ENCODE assay signal across 1 cellular context in the genomic region with DNA sequence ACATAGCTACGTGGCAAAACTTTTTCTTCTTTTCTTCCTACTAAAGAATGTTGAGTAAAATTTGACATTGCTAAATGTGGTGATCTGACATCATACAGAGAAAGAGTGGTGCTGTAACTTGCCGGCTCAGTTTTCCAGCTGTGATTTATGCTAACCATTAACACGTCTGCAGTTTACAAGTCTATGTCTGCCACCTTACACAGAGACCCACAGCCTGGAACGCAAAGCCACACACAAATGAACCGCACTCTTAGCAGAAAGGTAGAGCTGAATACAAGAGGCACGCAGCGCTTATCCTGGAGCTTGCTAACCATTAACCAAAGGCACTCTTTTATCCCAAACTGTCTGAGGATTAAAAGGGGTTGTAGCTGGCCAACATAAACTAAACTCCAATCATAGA.
TF ChIP-seq lines count a peak whose summit lies in the region.

No MANE protein-coding gene starts in this region.

TF ChIP-seq in HepG2, 621 proteins besides CTCF, POLR2A, EP300 and RAD21 (continued from another document and continues in another):
- TF ChIP-seq ZBTB39 (CRISPR knock-in tag; IDR thresholded peaks at IDR 0.05), result no peak
- TF ChIP-seq KLF15 (CRISPR knock-in tag; IDR thresholded peaks at IDR 0.05; ENCODE audit: borderline replicate concordance), result no peak
- TF ChIP-seq ZFY (CRISPR knock-in tag; IDR thresholded peaks at IDR 0.05), result no peak
- TF ChIP-seq NFIC (IDR thresholded peaks at IDR 0.05; ENCODE audit: low read length), result no peak
- TF ChIP-seq, protein P1, sequence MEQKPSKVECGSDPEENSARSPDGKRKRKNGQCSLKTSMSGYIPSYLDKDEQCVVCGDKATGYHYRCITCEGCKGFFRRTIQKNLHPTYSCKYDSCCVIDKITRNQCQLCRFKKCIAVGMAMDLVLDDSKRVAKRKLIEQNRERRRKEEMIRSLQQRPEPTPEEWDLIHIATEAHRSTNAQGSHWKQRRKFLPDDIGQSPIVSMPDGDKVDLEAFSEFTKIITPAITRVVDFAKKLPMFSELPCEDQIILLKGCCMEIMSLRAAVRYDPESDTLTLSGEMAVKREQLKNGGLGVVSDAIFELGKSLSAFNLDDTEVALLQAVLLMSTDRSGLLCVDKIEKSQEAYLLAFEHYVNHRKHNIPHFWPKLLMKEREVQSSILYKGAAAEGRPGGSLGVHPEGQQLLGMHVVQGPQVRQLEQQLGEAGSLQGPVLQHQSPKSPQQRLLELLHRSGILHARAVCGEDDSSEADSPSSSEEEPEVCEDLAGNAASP (CRISPR knock-in tag; IDR thresholded peaks at IDR 0.05; ENCODE audit: borderline replicate concordance), result 0 out of 2 replicates have a peak, but pooled peaks have one; percentile 45
- no peak for TF ChIP-seq NFE2 (CRISPR knock-in tag; IDR thresholded peaks at IDR 0.05)
- no peak for TF ChIP-seq ZNF207 (IDR thresholded peaks at IDR 0.05; ENCODE audit: borderline replicate concordance)
- no peak for TF ChIP-seq THAP7 (CRISPR knock-in tag; IDR thresholded peaks at IDR 0.05)
- TF ChIP-seq HDAC2 (CRISPR knock-in tag; IDR thresholded peaks at IDR 0.05), result peak; percentile 75; the same call in 1 of the 2 replicates
- TF ChIP-seq, protein P2, sequence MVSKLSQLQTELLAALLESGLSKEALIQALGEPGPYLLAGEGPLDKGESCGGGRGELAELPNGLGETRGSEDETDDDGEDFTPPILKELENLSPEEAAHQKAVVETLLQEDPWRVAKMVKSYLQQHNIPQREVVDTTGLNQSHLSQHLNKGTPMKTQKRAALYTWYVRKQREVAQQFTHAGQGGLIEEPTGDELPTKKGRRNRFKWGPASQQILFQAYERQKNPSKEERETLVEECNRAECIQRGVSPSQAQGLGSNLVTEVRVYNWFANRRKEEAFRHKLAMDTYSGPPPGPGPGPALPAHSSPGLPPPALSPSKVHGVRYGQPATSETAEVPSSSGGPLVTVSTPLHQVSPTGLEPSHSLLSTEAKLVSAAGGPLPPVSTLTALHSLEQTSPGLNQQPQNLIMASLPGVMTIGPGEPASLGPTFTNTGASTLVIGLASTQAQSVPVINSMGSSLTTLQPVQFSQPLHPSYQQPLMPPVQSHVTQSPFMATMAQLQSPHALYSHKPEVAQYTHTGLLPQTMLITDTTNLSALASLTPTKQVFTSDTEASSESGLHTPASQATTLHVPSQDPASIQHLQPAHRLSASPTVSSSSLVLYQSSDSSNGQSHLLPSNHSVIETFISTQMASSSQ (IDR thresholded peaks at IDR 0.05; ENCODE audit: low read depth), result peak; percentile 92
- TF ChIP-seq, protein P2 (CRISPR knock-in tag; IDR thresholded peaks at IDR 0.05; ENCODE audit: borderline replicate concordance), result peak; percentile 92
- no peak for TF ChIP-seq TFE3 (CRISPR knock-in tag; IDR thresholded peaks at IDR 0.05)
- no peak for TF ChIP-seq ZNF629 (CRISPR knock-in tag; conservative IDR thresholded peaks at IDR 0.05)
- no peak for TF ChIP-seq MTA1 (CRISPR knock-in tag; IDR thresholded peaks at IDR 0.05; ENCODE audit: borderline replicate concordance)
- TF ChIP-seq NAIF1 (CRISPR knock-in tag; IDR thresholded peaks at IDR 0.05; ENCODE audit: borderline replicate concordance), result no peak
- no peak for TF ChIP-seq ZNF138 (CRISPR knock-in tag; IDR thresholded peaks at IDR 0.05; ENCODE audit: low read depth)
- no peak for TF ChIP-seq ZNF3 (CRISPR knock-in tag; IDR thresholded peaks at IDR 0.05)
- TF ChIP-seq MIER3 (CRISPR knock-in tag; IDR thresholded peaks at IDR 0.05; ENCODE audit: borderline replicate concordance), result peak; percentile 64; the same call in 1 of the 2 replicates
- no peak for TF ChIP-seq ZEB1 (IDR thresholded peaks at IDR 0.05; ENCODE audit: insufficient replicate concordance, low read depth)
- TF ChIP-seq RARA (CRISPR knock-in tag; IDR thresholded peaks at IDR 0.05), result peak; percentile 33; the same call in 1 of the 2 replicates
- TF ChIP-seq, protein P3, sequence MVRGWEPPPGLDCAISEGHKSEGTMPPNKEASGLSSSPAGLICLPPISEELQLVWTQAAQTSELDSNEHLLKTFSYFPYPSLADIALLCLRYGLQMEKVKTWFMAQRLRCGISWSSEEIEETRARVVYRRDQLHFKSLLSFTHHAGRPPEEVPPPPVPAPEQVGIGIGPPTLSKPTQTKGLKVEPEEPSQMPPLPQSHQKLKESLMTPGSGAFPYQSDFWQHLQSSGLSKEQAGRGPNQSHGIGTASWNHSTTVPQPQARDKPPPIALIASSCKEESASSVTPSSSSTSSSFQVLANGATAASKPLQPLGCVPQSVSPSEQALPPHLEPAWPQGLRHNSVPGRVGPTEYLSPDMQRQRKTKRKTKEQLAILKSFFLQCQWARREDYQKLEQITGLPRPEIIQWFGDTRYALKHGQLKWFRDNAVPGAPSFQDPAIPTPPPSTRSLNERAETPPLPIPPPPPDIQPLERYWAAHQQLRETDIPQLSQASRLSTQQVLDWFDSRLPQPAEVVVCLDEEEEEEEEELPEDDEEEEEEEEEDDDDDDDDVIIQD (CRISPR knock-in tag; IDR thresholded peaks at IDR 0.05; ENCODE audit: low read depth), result peak; percentile 76; the same call in 1 of the 2 replicates
- TF ChIP-seq NPAS2 (CRISPR knock-in tag; IDR thresholded peaks at IDR 0.05; ENCODE audit: borderline replicate concordance), result no peak
- no peak for TF ChIP-seq ETV5 (CRISPR knock-in tag; IDR thresholded peaks at IDR 0.05; ENCODE audit: borderline replicate concordance)
- no peak for TF ChIP-seq ZNF546 (CRISPR knock-in tag; conservative IDR thresholded peaks at IDR 0.05)
- no peak for TF ChIP-seq MTF2 (CRISPR knock-in tag; IDR thresholded peaks at IDR 0.05; ENCODE audit: borderline replicate concordance)
- TF ChIP-seq YEATS4 (CRISPR knock-in tag; IDR thresholded peaks at IDR 0.05; ENCODE audit: borderline replicate concordance), result 0 out of 2 replicates have a peak, but pooled peaks have one; percentile 23
- no peak for TF ChIP-seq ZC3H4 (CRISPR knock-in tag; IDR thresholded peaks at IDR 0.05; ENCODE audit: borderline replicate concordance)
- TF ChIP-seq CBX1 (IDR thresholded peaks at IDR 0.05; ENCODE audit: low read depth), result peak; percentile 37
- no peak for TF ChIP-seq ZNF703 (CRISPR knock-in tag; IDR thresholded peaks at IDR 0.05; ENCODE audit: borderline replicate concordance)
- no peak for TF ChIP-seq ZNF598 (CRISPR knock-in tag; IDR thresholded peaks at IDR 0.05; ENCODE audit: borderline replicate concordance)
- TF ChIP-seq ZFYVE20 (CRISPR knock-in tag; IDR thresholded peaks at IDR 0.05; ENCODE audit: borderline replicate concordance, low read depth), result no peak
- TF ChIP-seq CREM (IDR thresholded peaks at IDR 0.05), result no peak
- no peak for TF ChIP-seq CREM (CRISPR knock-in tag; IDR thresholded peaks at IDR 0.05)
- TF ChIP-seq ZNF672 (CRISPR knock-in tag; IDR thresholded peaks at IDR 0.05), result no peak
- TF ChIP-seq ZNF614 (CRISPR knock-in tag; IDR thresholded peaks at IDR 0.05; ENCODE audit: borderline replicate concordance), result peak; percentile 37; the same call in 1 of the 2 replicates
- no peak for TF ChIP-seq TRIM24 (CRISPR knock-in tag; IDR thresholded peaks at IDR 0.05)
- TF ChIP-seq, protein P4, sequence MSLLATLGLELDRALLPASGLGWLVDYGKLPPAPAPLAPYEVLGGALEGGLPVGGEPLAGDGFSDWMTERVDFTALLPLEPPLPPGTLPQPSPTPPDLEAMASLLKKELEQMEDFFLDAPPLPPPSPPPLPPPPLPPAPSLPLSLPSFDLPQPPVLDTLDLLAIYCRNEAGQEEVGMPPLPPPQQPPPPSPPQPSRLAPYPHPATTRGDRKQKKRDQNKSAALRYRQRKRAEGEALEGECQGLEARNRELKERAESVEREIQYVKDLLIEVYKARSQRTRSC (CRISPR knock-in tag; IDR thresholded peaks at IDR 0.05; ENCODE audit: low read depth), result no peak
- no peak for TF ChIP-seq ZNF484 (CRISPR knock-in tag; IDR thresholded peaks at IDR 0.05; ENCODE audit: borderline replicate concordance, low read depth)
- TF ChIP-seq ZSCAN12 (CRISPR knock-in tag; IDR thresholded peaks at IDR 0.05), result no peak
- 0 out of 2 replicates have a peak, but pooled peaks have one; percentile 46 for TF ChIP-seq NFKBIZ (CRISPR knock-in tag; IDR thresholded peaks at IDR 0.05)
- peak; percentile 70 for TF ChIP-seq SALL1 (CRISPR knock-in tag; IDR thresholded peaks at IDR 0.05)
- TF ChIP-seq ZBTB21 (CRISPR knock-in tag; IDR thresholded peaks at IDR 0.05), result no peak
- no peak for TF ChIP-seq TAF15 (IDR thresholded peaks at IDR 0.05; ENCODE audit: low read depth, low read length, poor library complexity, severe bottlenecking)
- peak; percentile 91 for TF ChIP-seq TEAD3 (CRISPR knock-in tag; optimal IDR thresholded peaks at IDR 0.05; ENCODE audit: borderline replicate concordance)
- TF ChIP-seq ZNF782 (CRISPR knock-in tag; IDR thresholded peaks at IDR 0.05; ENCODE audit: borderline replicate concordance), result no peak
- peak; percentile 51; the same call in 1 of the 2 replicates for TF ChIP-seq ZBTB1 (CRISPR knock-in tag; IDR thresholded peaks at IDR 0.05; ENCODE audit: borderline replicate concordance)
- 0 out of 2 replicates have a peak, but pooled peaks have one; percentile 45 for TF ChIP-seq ZNF792 (CRISPR knock-in tag; IDR thresholded peaks at IDR 0.05)
- no peak for TF ChIP-seq SPEN (CRISPR knock-in tag; IDR thresholded peaks at IDR 0.05; ENCODE audit: low read depth)
- 0 out of 2 replicates have a peak, but pooled peaks have one; percentile 62 for TF ChIP-seq CC2D1A (CRISPR knock-in tag; IDR thresholded peaks at IDR 0.05)
- TF ChIP-seq FOXM1 (CRISPR knock-in tag; IDR thresholded peaks at IDR 0.05), result no peak
- peak; percentile 76; the same call in 1 of the 2 replicates for TF ChIP-seq PHF21A (CRISPR knock-in tag; IDR thresholded peaks at IDR 0.05)
- TF ChIP-seq RBAK (CRISPR knock-in tag; IDR thresholded peaks at IDR 0.05), result no peak
- no peak for TF ChIP-seq ZNF367 (CRISPR knock-in tag; IDR thresholded peaks at IDR 0.05; ENCODE audit: borderline replicate concordance)
- 0 out of 2 replicates have a peak, but pooled peaks have one; percentile 15 for TF ChIP-seq HMG20B (CRISPR knock-in tag; conservative IDR thresholded peaks at IDR 0.05)
- no peak for TF ChIP-seq ZNF549 (CRISPR knock-in tag; IDR thresholded peaks at IDR 0.05)
